ENCODE assay signal across 29 cellular contexts in the genomic region with DNA sequence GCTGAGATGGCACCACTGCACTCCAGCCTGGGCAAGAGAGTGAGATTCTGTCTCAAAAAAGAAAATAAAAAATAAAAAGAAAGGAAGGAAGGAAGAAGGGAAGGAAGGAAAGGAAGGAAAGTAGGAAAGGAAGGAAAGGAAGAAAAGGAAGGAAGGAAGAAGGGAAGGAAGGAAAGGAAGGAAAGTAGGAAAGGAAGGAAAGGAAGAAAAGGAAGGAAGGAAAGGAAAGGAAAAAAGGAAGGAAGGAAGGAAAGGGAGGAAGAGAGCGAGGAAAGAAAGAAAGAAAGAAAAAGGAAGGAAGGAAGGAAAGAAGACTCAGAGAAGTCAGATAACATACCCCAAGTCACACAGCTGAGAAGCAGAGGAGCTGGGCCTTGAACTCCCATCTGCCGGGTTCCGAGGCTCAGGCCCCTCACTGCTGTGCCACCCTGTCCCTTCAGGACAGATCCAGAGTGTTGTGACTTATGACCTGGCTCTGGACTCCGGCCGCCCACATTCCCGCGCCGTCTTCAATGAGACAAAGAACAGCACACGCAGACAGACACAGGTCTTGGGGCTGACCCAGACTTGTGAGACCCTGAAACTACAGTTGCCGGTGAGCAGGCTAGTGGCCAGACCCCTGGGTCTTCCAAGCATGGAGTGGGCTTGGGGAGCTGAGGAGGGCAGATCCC. TPM values are rescaled to one million over a fixed set of nuclear protein-coding genes. Genes with fewer than 3 reads are reported as not detected.
"Had no signal": no experiment of that assay in that cellular context is flagged by ENCODE, and none has a peak within 500 bp of the region (broad histone marks: within the 10 kb centered on the region; RNA-seq: fewer than 3 reads in every experiment).

No MANE protein-coding gene starts in this region.

- H3K27ac Mint-ChIP-seq: activated CD4-positive, alpha-beta memory T cell treated with anti-CD3 and anti-CD28 coated beads for 36 hours; activated CD4-positive, alpha-beta T cell treated with anti-CD3 and anti-CD28 coated beads for 36 hours; activated CD4-positive, alpha-beta T cell treated with anti-CD3 and anti-CD28 coated beads, Interleukin-2, amount 10 ng/mL, durations not matched to agents 24 days and 14 days; activated CD8-positive, alpha-beta T cell treated with anti-CD3 and anti-CD28 coated beads, Interleukin-2, amount 10 ng/mL, durations not matched to agents 7 days and 5 days; activated naive CD4-positive, alpha-beta T cell treated with anti-CD3 and anti-CD28 coated beads, Interleukin-2, amount 10 ng/mL, durations not matched to agents 7 days and 5 days; activated naive CD4-positive, alpha-beta T cell treated with anti-CD3 and anti-CD28 coated beads, Interleukin-2, amount 50 U/mL, for 72 hours; activated T-cell treated with anti-CD3 and anti-CD28 coated beads, Interleukin-2, amount 50 U/mL, for 24 hours; activated T-cell treated with anti-CD3 and anti-CD28 coated beads, Interleukin-2, amount 50 U/mL, for 72 hours had no signal

- H3K4me3 Mint-ChIP-seq: activated CD4-positive, alpha-beta memory T cell treated with anti-CD3 and anti-CD28 coated beads for 36 hours; activated CD4-positive, alpha-beta T cell treated with anti-CD3 and anti-CD28 coated beads for 36 hours; activated CD4-positive, alpha-beta T cell treated with anti-CD3 and anti-CD28 coated beads, Interleukin-2, amount 10 ng/mL, durations not matched to agents 24 days and 14 days; activated CD8-positive, alpha-beta T cell treated with anti-CD3 and anti-CD28 coated beads, Interleukin-2, amount 10 ng/mL, durations not matched to agents 7 days and 5 days; activated naive CD4-positive, alpha-beta T cell treated with anti-CD3 and anti-CD28 coated beads, Interleukin-2, amount 10 ng/mL, durations not matched to agents 7 days and 5 days; activated T-cell treated with anti-CD3 and anti-CD28 coated beads, Interleukin-2, amount 50 U/mL, for 24 hours; activated T-cell treated with anti-CD3 and anti-CD28 coated beads, Interleukin-2, amount 50 U/mL, for 72 hours had no signal

- DNase-seq: activated CD4-positive, alpha-beta memory T cell treated with anti-CD3 and anti-CD28 coated beads for 36 hours; activated CD4-positive, alpha-beta T cell treated with anti-CD3 and anti-CD28 coated beads for 36 hours; activated CD4-positive, alpha-beta T cell treated with anti-CD3 and anti-CD28 coated beads, Interleukin-2, amount 10 ng/mL, durations not matched to agents 24 days and 14 days; activated CD4-positive, CD25-positive, alpha-beta regulatory T cell; activated CD4-positive, CD25-positive, alpha-beta regulatory T cell treated with anti-CD3 and anti-CD28 coated beads, Interleukin-2, amount 50 U/mL, for 72 hours; activated CD8-positive, alpha-beta memory T cell treated with anti-CD3 and anti-CD28 coated beads, Interleukin-2, amount 50 U/mL, for 48 hours; activated CD8-positive, alpha-beta T cell treated with anti-CD3 and anti-CD28 coated beads, Interleukin-2, amount 10 ng/mL, durations not matched to agents 7 days and 5 days; activated gamma-delta T cell; activated naive CD4-positive, alpha-beta T cell; activated naive CD4-positive, alpha-beta T cell treated with anti-CD3 and anti-CD28 coated beads, Interleukin-2, amount 10 ng/mL, durations not matched to agents 7 days and 5 days; activated T-cell treated with anti-CD3 and anti-CD28 coated beads for 4 hours; activated T-cell treated with anti-CD3 and anti-CD28 coated beads, Interleukin-2, amount 50 U/mL, for 24 hours; activated T-cell treated with anti-CD3 and anti-CD28 coated beads, Interleukin-2, amount 50 U/mL, for 72 hours; adrenal gland; amygdala; aorta; body of pancreas; caudate nucleus; cerebellar nuclear complex; colonic mucosa; effector CD8-positive, alpha-beta T cell; esophagus squamous epithelium; foreskin melanocyte; head of caudate nucleus; T-helper 2 cell had no signal

- ATAC-seq: activated CD4-positive, alpha-beta T cell treated with anti-CD3 and anti-CD28 coated beads for 36 hours; activated CD8-positive, alpha-beta T cell treated with anti-CD3 and anti-CD28 coated beads, Interleukin-2, amount 10 ng/mL, durations not matched to agents 7 days and 5 days; activated naive CD4-positive, alpha-beta T cell treated with anti-CD3 and anti-CD28 coated beads, Interleukin-2, amount 50 U/mL, for 72 hours; activated T-cell treated with anti-CD3 and anti-CD28 coated beads, Interleukin-2, amount 50 U/mL, for 72 hours; body of pancreas; gastroesophageal sphincter had no signal

- H3K4me1 Mint-ChIP-seq: activated CD4-positive, alpha-beta T cell treated with anti-CD3 and anti-CD28 coated beads for 36 hours had no signal

RNA-seq across cellular contexts. Expression of gene ITGAX, which starts 30.9 kb away (rescaled TPM):
- total RNA-seq: fibroblast of villous mesenchyme had no signal
- polyA plus RNA-seq: fibroblast of lung had no signal
